In the genomic region with DNA sequence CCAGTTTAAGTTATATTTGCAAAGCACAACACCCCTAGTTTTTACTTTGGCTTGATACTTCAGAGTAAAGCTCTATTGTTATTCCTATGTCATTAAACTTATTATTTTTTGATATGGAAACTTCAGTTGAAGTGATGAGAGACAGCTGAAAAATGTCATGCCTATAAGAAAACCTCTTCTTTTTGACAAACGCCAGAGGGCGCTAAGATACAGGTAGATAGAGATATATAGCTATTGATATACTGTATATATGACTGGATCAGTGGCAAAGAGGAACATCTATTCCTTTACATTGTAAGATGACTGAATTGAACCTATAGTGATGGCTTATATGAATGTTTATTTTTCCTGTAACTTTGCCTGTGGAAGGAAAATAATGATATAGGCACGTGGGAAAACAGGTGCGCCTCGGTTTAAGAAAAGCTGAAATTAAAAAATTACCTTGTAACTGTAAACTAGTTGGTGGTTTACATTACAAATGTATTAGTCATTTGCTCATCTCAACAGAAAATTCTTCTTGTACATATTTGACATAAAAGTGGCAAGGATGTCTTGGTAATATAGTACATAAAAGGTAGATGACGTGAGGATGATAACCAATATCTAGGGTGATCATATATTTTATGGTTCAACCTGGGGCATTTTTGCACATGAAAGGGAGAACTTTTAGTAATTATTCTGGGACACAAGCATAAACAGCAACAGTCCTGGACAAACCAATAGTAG, we compare ENCODE assay signal across 8 cellular contexts.
A peak's percentile ranks its signal among the peaks of the same experiment; 100 is the strongest.
DNase-seq lines count a peak whose midpoint lies in the region; ATAC-seq and TF ChIP-seq lines count a peak whose summit lies in the region.

No MANE protein-coding gene starts in this region.

- H3K4me3 ChIP-seq in esophagus squamous epithelium (no peak overlapping the region), neural cell (ENCODE audit: low read length) (no peak overlapping the region)

- H2AFZ ChIP-seq in neural cell (ENCODE audit: low read depth, low read length), result no peak overlapping the region

- peak in 5 of 10 experiments; percentile 3 to 39 (median 23) for DNase-seq in CD4-positive, alpha-beta T cell
- peak; percentile 76 for DNase-seq in NCI-H2227 (lab: John Stamatoyannopoulos, UW; ENCODE audit: unreplicated experiment)
- DNase-seq in esophagus squamous epithelium (lab: John Stamatoyannopoulos, UW), result no peak

- CTCF ChIA-PET in CD4-positive, alpha-beta T cell (lab: Charles Lee), result interaction anchor here (0.6 to 1.6 kb wide), 12 partner anchors 9 to 1729 kb away, joined by 3 to 11 read pairs (median 4); no protein-coding TSS in a partner anchor

- peaks cover 0 to 23% (median 0%) of the 10 kb centered on the region in 3 donors for H3K4me1 ChIP-seq in esophagus squamous epithelium

- H3K9ac ChIP-seq in neural cell (ENCODE audit: low read length), result no peak overlapping the region

- peaks cover 13% of the 10 kb centered on the region for H3K27me3 ChIP-seq in CD4-positive, alpha-beta T cell (ENCODE audit: control insufficient read depth, insufficient read depth, low read length)
- H3K27me3 ChIP-seq in esophagus squamous epithelium, result no peaks in the 10 kb centered on the region
- H3K27me3 ChIP-seq in neural cell (ENCODE audit: insufficient read depth, low read depth, low read length), result no peaks in the 10 kb centered on the region

- no peaks in the 10 kb centered on the region for H3K9me3 ChIP-seq in CD4-positive, alpha-beta T cell (ENCODE audit: control insufficient read depth, low read length)
- H3K9me3 ChIP-seq in esophagus squamous epithelium (no peaks in the 10 kb centered on the region), neural cell (ENCODE audit: low read length) (no peaks in the 10 kb centered on the region)

- H3K27me3 Mint-ChIP-seq in CD4-positive, alpha-beta T cell, result peaks cover 31% of the 10 kb centered on the region

- H3K36me3 Mint-ChIP-seq in CD4-positive, alpha-beta T cell (ENCODE audit: low read depth), result no peaks in the 10 kb centered on the region

- intact Hi-C loops in CD4-positive, alpha-beta T cell (cut with DNase I, micrococcal nuclease), result loop anchor here (1.0 to 5.0 kb wide), 7 partner anchors 132 to 1756 kb away; a partner anchor contains a TSS
- intact Hi-C loops in esophagus squamous epithelium (cut with DNase I), result loop anchor here (5.0 to 10.0 kb wide), 2 partner anchors 132 to 195 kb away; no protein-coding TSS in a partner anchor

- H3K4me1 Mint-ChIP-seq in CD4-positive, alpha-beta T cell (ENCODE audit: low read depth), result no peaks in the 10 kb centered on the region

- H3F3A ChIP-seq in neural cell (ENCODE audit: insufficient read depth, low read length, poor library complexity, severe bottlenecking), result no peaks in the 10 kb centered on the region

- no peak overlapping the region for H3K4me3 Mint-ChIP-seq in CD4-positive, alpha-beta T cell

- no peak overlapping the region for H3K27ac Mint-ChIP-seq in CD4-positive, alpha-beta T cell

- H3K9me2 ChIP-seq in neural cell (ENCODE audit: insufficient read depth, low read length), result no peaks in the 10 kb centered on the region

- peak; percentile 52 for ATAC-seq in CD4-positive, alpha-beta T cell (ENCODE audit: poor library complexity)
- ATAC-seq in GM18867 (IDR thresholded peaks at IDR 0.05; ENCODE audit: unreplicated experiment) (peak; percentile 83), HG03159 (IDR thresholded peaks at IDR 0.05; ENCODE audit: unreplicated experiment) (peak; percentile 84), HG03439 (IDR thresholded peaks at IDR 0.05; ENCODE audit: unreplicated experiment) (no peak)

- TF ChIP-seq EP300 in neural cell (conservative IDR thresholded peaks at IDR 0.05; ENCODE audit: poor library complexity, severe bottlenecking), result no peak

- peak; percentile 93 for TF ChIP-seq RAD21 in neural cell (conservative IDR thresholded peaks at IDR 0.05)

- TF ChIP-seq POLR2A in esophagus squamous epithelium (IDR thresholded peaks at IDR 0.05), result no peak

- POLR2A ChIA-PET in CD4-positive, alpha-beta T cell (lab: Charles Lee), result no interaction called here

- no peaks in the 10 kb centered on the region for H3K79me2 ChIP-seq in neural cell (replicated peaks; ENCODE audit: insufficient read depth, low read length)

- no peak overlapping the region for H3K4me2 ChIP-seq in neural cell (ENCODE audit: low read length)

- H3K9me3 Mint-ChIP-seq in CD4-positive, alpha-beta T cell, result no peaks in the 10 kb centered on the region

- TF ChIP-seq CTCF in CD4-positive, alpha-beta T cell (IDR thresholded peaks at IDR 0.05), result peak; percentile 80
- TF ChIP-seq CTCF in VCaP (conservative IDR thresholded peaks at IDR 0.05) (peak; percentile 81), esophagus squamous epithelium (IDR thresholded peaks at IDR 0.05) (peak; percentile 52 to 79 (median 64)), neural cell (IDR thresholded peaks at IDR 0.05; ENCODE audit: poor library complexity, severe bottlenecking) (peak; percentile 88)

- H3K27ac ChIP-seq in CD4-positive, alpha-beta T cell (ENCODE audit: low read depth, low read length), result no peak overlapping the region
- H3K27ac ChIP-seq in VCaP, result no peak overlapping the region
- peak overlapping the region in 1 of 4 donors; percentile 17 for H3K27ac ChIP-seq in esophagus squamous epithelium
- no peak overlapping the region for H3K27ac ChIP-seq in neural cell (ENCODE audit: low read length)

- 46 to 56% methylated on average over 6 of the region's 6 CpGs for whole genome bisulfite sequencing in esophagus squamous epithelium, 2 donors

- H4K20me1 ChIP-seq in neural cell (ENCODE audit: insufficient read depth), result no peaks in the 10 kb centered on the region

- H3K36me3 ChIP-seq in esophagus squamous epithelium (peaks cover 0 to 7% (median 0%) of the 10 kb centered on the region in 3 donors), neural cell (ENCODE audit: insufficient read depth, low read length) (no peaks in the 10 kb centered on the region)

TF ChIP-seq in neural cell, 6 proteins besides CTCF, POLR2A, EP300 and RAD21:
- TF ChIP-seq MXI1 (conservative IDR thresholded peaks at IDR 0.05; ENCODE audit: poor library complexity, severe bottlenecking) (no peak), SMC3 (conservative IDR thresholded peaks at IDR 0.05; ENCODE audit: poor library complexity) (peak; percentile 95), POLR2AphosphoS5 (IDR thresholded peaks at IDR 0.05) (no peak), EZH2 (IDR thresholded peaks at IDR 0.05; ENCODE audit: borderline replicate concordance, insufficient read depth, low read length, poor library complexity, severe bottlenecking) (no peak), TAF1 (IDR thresholded peaks at IDR 0.05; ENCODE audit: low read depth) (no peak)
- TF ChIP-seq, protein P1, sequence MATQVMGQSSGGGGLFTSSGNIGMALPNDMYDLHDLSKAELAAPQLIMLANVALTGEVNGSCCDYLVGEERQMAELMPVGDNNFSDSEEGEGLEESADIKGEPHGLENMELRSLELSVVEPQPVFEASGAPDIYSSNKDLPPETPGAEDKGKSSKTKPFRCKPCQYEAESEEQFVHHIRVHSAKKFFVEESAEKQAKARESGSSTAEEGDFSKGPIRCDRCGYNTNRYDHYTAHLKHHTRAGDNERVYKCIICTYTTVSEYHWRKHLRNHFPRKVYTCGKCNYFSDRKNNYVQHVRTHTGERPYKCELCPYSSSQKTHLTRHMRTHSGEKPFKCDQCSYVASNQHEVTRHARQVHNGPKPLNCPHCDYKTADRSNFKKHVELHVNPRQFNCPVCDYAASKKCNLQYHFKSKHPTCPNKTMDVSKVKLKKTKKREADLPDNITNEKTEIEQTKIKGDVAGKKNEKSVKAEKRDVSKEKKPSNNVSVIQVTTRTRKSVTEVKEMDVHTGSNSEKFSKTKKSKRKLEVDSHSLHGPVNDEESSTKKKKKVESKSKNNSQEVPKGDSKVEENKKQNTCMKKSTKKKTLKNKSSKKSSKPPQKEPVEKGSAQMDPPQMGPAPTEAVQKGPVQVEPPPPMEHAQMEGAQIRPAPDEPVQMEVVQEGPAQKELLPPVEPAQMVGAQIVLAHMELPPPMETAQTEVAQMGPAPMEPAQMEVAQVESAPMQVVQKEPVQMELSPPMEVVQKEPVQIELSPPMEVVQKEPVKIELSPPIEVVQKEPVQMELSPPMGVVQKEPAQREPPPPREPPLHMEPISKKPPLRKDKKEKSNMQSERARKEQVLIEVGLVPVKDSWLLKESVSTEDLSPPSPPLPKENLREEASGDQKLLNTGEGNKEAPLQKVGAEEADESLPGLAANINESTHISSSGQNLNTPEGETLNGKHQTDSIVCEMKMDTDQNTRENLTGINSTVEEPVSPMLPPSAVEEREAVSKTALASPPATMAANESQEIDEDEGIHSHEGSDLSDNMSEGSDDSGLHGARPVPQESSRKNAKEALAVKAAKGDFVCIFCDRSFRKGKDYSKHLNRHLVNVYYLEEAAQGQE (IDR thresholded peaks at IDR 0.05; ENCODE audit: borderline replicate concordance), result no peak
